In genomic region chr9:113580041-113580953, GRCh38 we compare ENCODE assay signal across 7 cellular contexts.
DNase-seq lines count a peak whose midpoint lies in the region; ATAC-seq and TF ChIP-seq lines count a peak whose summit lies in the region.

No MANE protein-coding gene starts in this region.

- H3K36me3 ChIP-seq in duodenal mucosa (ENCODE audit: control insufficient read depth in 1 of 2, insufficient read depth in 2 of 2, low read length in 2 of 2): peaks cover 21 to 26% of the 10 kb centered on the region in 2 donors
- peaks cover 13 to 25% (median 23%) of the 10 kb centered on the region in 4 donors for H3K36me3 ChIP-seq in stomach

- intact Hi-C loops in stomach (cut with DNase I; ENCODE audit: low total_unique reads): no loop called here

- H3K27ac ChIP-seq in duodenal mucosa (ENCODE audit: low read depth, low read length): peak overlapping the region; percentile 26
- H3K27ac ChIP-seq in stomach: peak overlapping the region; percentile 88 to 91 (median 91)

- H3K4me3 Mint-ChIP-seq in activated CD4-positive, alpha-beta T cell treated with anti-CD3 and anti-CD28 coated beads, Interleukin-2, amount 10 ng/mL, durations not matched to agents 7 days and 5 days: peak overlapping the region; percentile 85
- peak overlapping the region; percentile 80 for H3K4me3 Mint-ChIP-seq in natural killer cell treated with Interleukin-12 subunit alpha and Interleukin-12 subunit beta and Interleukin-15 and Interleukin-18, amount 100 ng/mL, for 72 hours

- H3K4me1 Mint-ChIP-seq in activated CD4-positive, alpha-beta T cell treated with anti-CD3 and anti-CD28 coated beads, Interleukin-2, amount 10 ng/mL, durations not matched to agents 7 days and 5 days: peaks cover 82% of the 10 kb centered on the region
- H3K4me1 Mint-ChIP-seq in natural killer cell treated with Interleukin-12 subunit alpha and Interleukin-12 subunit beta and Interleukin-15 and Interleukin-18, amount 100 ng/mL, for 72 hours (ENCODE audit: low read depth in 2 of 2): peaks cover 84% of the 10 kb centered on the region in 2 donors

- H3K4me3 ChIP-seq in duodenal mucosa (ENCODE audit: low read depth in 1 of 2, low read length in 2 of 2): peak overlapping the region in 1 of 2 donors; percentile 11
- peak overlapping the region in 3 of 4 donors; percentile 15 to 25 (median 16) for H3K4me3 ChIP-seq in stomach

- no peaks in the 10 kb centered on the region for H3K9me3 ChIP-seq in duodenal mucosa (ENCODE audit: control insufficient read depth in 1 of 2, low read length in 2 of 2)
- H3K9me3 ChIP-seq in stomach: no peaks in the 10 kb centered on the region

- DNase-seq in KG1 (lab: John Stamatoyannopoulos, UW) (peak; percentile 10), stomach (peak; percentile 93), NCI-H146 (lab: John Stamatoyannopoulos, UW) (no peak)
- DNase-seq in activated CD4-positive, alpha-beta T cell treated with anti-CD3 and anti-CD28 coated beads, Interleukin-2, amount 10 ng/mL, durations not matched to agents 7 days and 5 days: peak; percentile 76
- no peak for DNase-seq in natural killer cell treated with Interleukin-12 subunit alpha and Interleukin-12 subunit beta and Interleukin-15 and Interleukin-18, amount 100 ng/mL, for 72 hours (ENCODE audit: low spot score)

- TF ChIP-seq CTCF in stomach (IDR thresholded peaks at IDR 0.05): peak in 1 of 7 experiments; percentile 2

- ATAC-seq in natural killer cell treated with Interleukin-12 subunit alpha and Interleukin-12 subunit beta and Interleukin-15 and Interleukin-18, amount 100 ng/mL, for 72 hours: peak in 1 of 2 donors; percentile 1
- ATAC-seq in GM19452 (IDR thresholded peaks at IDR 0.05; ENCODE audit: unreplicated experiment): no peak

- TF ChIP-seq EP300 in stomach (IDR thresholded peaks at IDR 0.05): no peak

- CTCF ChIA-PET in activated CD4-positive, alpha-beta T cell treated with anti-CD3 and anti-CD28 coated beads, Interleukin-2, amount 10 ng/mL, durations not matched to agents 7 days and 5 days (lab: Charles Lee): interaction anchor here (0.7 to 4.7 kb wide), 11 partner anchors 9 to 305 kb away, joined by 3 to 18 read pairs (median 5); partner anchors contain the start of genes ALAD, C9orf43, CDC26 and POLE3

- H3K4me1 ChIP-seq in duodenal mucosa (ENCODE audit: control insufficient read depth in 1 of 2, insufficient read depth in 2 of 2, low read length in 2 of 2): peaks cover 54 to 61% of the 10 kb centered on the region in 2 donors
- H3K4me1 ChIP-seq in stomach: peaks cover 52 to 89% (median 62%) of the 10 kb centered on the region in 4 donors

- peak overlapping the region in 1 of 2 donors; percentile 12 for H3K9ac ChIP-seq in duodenal mucosa (ENCODE audit: low read depth in 1 of 2, low read length in 2 of 2)

- H3K27me3 ChIP-seq in duodenal mucosa (ENCODE audit: control insufficient read depth in 1 of 2, insufficient read depth in 2 of 2, low read length in 2 of 2) (no peaks in the 10 kb centered on the region), stomach (no peaks in the 10 kb centered on the region)

- no peak for TF ChIP-seq POLR2A in stomach (IDR thresholded peaks at IDR 0.05)

- POLR2A ChIA-PET in activated CD4-positive, alpha-beta T cell treated with anti-CD3 and anti-CD28 coated beads, Interleukin-2, amount 10 ng/mL, durations not matched to agents 7 days and 5 days (lab: Charles Lee): interaction anchor here (1.9 kb wide), 1 partner anchor 68 kb away, joined by 8 read pairs; no protein-coding TSS in a partner anchor

- H3K36me3 Mint-ChIP-seq in activated CD4-positive, alpha-beta T cell treated with anti-CD3 and anti-CD28 coated beads, Interleukin-2, amount 10 ng/mL, durations not matched to agents 7 days and 5 days (ENCODE audit: low read depth): peaks cover 30% of the 10 kb centered on the region
- H3K36me3 Mint-ChIP-seq in natural killer cell treated with Interleukin-12 subunit alpha and Interleukin-12 subunit beta and Interleukin-15 and Interleukin-18, amount 100 ng/mL, for 72 hours: no peaks in the 10 kb centered on the region

- H3K27me3 Mint-ChIP-seq in activated CD4-positive, alpha-beta T cell treated with anti-CD3 and anti-CD28 coated beads, Interleukin-2, amount 10 ng/mL, durations not matched to agents 7 days and 5 days: no peaks in the 10 kb centered on the region
- H3K27me3 Mint-ChIP-seq in natural killer cell treated with Interleukin-12 subunit alpha and Interleukin-12 subunit beta and Interleukin-15 and Interleukin-18, amount 100 ng/mL, for 72 hours: no peaks in the 10 kb centered on the region

- 15 to 36% (median 30%) methylated on average over 12 of the region's 12 CpGs for WGBS in stomach, 5 donors

- no peaks in the 10 kb centered on the region for H3K9me3 Mint-ChIP-seq in activated CD4-positive, alpha-beta T cell treated with anti-CD3 and anti-CD28 coated beads, Interleukin-2, amount 10 ng/mL, durations not matched to agents 7 days and 5 days
- no peaks in the 10 kb centered on the region for H3K9me3 Mint-ChIP-seq in natural killer cell treated with Interleukin-12 subunit alpha and Interleukin-12 subunit beta and Interleukin-15 and Interleukin-18, amount 100 ng/mL, for 72 hours

- H3K27ac Mint-ChIP-seq in activated CD4-positive, alpha-beta T cell treated with anti-CD3 and anti-CD28 coated beads, Interleukin-2, amount 10 ng/mL, durations not matched to agents 7 days and 5 days: peak overlapping the region; percentile 97
- peak overlapping the region; percentile 96 for H3K27ac Mint-ChIP-seq in natural killer cell treated with Interleukin-12 subunit alpha and Interleukin-12 subunit beta and Interleukin-15 and Interleukin-18, amount 100 ng/mL, for 72 hours

Comparison
In these comparisons a context has a peak if more than half of its experiments do, and no peak if none do; other contexts are left out.
1. DNase-seq: peak in KG1 (single experiment), activated CD4-positive, alpha-beta T cell treated with anti-CD3 and anti-CD28 coated beads, Interleukin-2, amount 10 ng/mL, durations not matched to agents 7 days and 5 days (single experiment) and stomach (single experiment); none in natural killer cell treated with Interleukin-12 subunit alpha and Interleukin-12 subunit beta and Interleukin-15 and Interleukin-18, amount 100 ng/mL, for 72 hours (single experiment) and NCI-H146 (single experiment).